Comparison of ENCODE assay signal across 16 cellular contexts in genomic region chr22:39312410-39312809, GRCh38. TPM values are rescaled to one million over a fixed set of nuclear protein-coding genes. Genes with fewer than 3 reads are reported as not detected.
DNase-seq lines count a peak whose midpoint lies in the region; ATAC-seq, FAIRE-seq and TF ChIP-seq lines count a peak whose summit lies in the region.
"Had no signal": no experiment of that assay in that cellular context is flagged by ENCODE, and none has a peak within 500 bp of the region (broad histone marks: within the 10 kb centered on the region; RNA-seq: fewer than 3 reads in every experiment).

No MANE protein-coding gene starts in this region.

- TF ChIP-seq POLR2A in A549 (IDR thresholded peaks at IDR 0.05; ENCODE audit: low read length) (no peak), sigmoid colon (IDR thresholded peaks at IDR 0.05) (no peak)

- H3K9me3 ChIP-seq in A549 = no peaks in the 10 kb centered on the region
- H3K9me3 ChIP-seq in BE2C = no peaks in the 10 kb centered on the region
- no peaks in the 10 kb centered on the region for H3K9me3 ChIP-seq in sigmoid colon
- H3K9me3 ChIP-seq: adrenal gland, colonic mucosa had no signal

- H3K4me2 ChIP-seq in A549 = no peak overlapping the region
- H3K4me2 ChIP-seq: hepatocyte had no signal

- peaks cover 47% of the 10 kb centered on the region for H3K4me1 Mint-ChIP-seq in activated naive CD8-positive, alpha-beta T cell treated with anti-CD3 and anti-CD28 coated beads for 36 hours

- ATAC-seq in A549 = no peak
- ATAC-seq in HG02798 (IDR thresholded peaks at IDR 0.05; ENCODE audit: poor library complexity, unreplicated experiment) = no peak
- ATAC-seq: left ventricle myocardium superior had no signal

- TF ChIP-seq RAD21 in A549 (conservative IDR thresholded peaks at IDR 0.05 in 1 of 2, IDR thresholded peaks at IDR 0.05 in 1 of 2) = no peak
- TF ChIP-seq RAD21 in Ishikawa (IDR thresholded peaks at IDR 0.05; ENCODE audit: low read depth) = no peak

- H3K27ac ChIP-seq in A549 (0 out of 6 replicates have a peak overlapping the region, but pooled peaks of 1 of the 2 experiments have one; percentile 54), C4-2B (peak overlapping the region; percentile 15; the same call in 1 of the 2 replicates), sigmoid colon (no peak overlapping the region)
- H3K27ac ChIP-seq: colonic mucosa, hepatocyte had no signal

- no peak for DNase-seq in A549 (ENCODE audit: low read depth in 1 of 2, low spot score in 1 of 2)
- DNase-seq in activated naive CD8-positive, alpha-beta T cell treated with anti-CD3 and anti-CD28 coated beads for 36 hours = no peak
- DNase-seq in BE2C = no peak
- no peak for DNase-seq in sigmoid colon
- no peak for DNase-seq in NOMO-1 treated with dmso at 0.1 percent for 144 hours (lab: John Stamatoyannopoulos, UW; ENCODE audit: unreplicated experiment)
- DNase-seq: CD4-positive, alpha-beta memory T cell; colonic mucosa; left ventricle myocardium superior; NCI-H1105; NCI-H226; nephron progenitor cell had no signal

- peaks cover 60% of the 10 kb centered on the region for H3K36me3 Mint-ChIP-seq in activated naive CD8-positive, alpha-beta T cell treated with anti-CD3 and anti-CD28 coated beads for 36 hours

- H3K27me3 Mint-ChIP-seq in activated naive CD8-positive, alpha-beta T cell treated with anti-CD3 and anti-CD28 coated beads for 36 hours = peaks cover 14% of the 10 kb centered on the region
- H3K27me3 Mint-ChIP-seq: CD4-positive, alpha-beta memory T cell had no signal

- TF ChIP-seq EP300 in A549 (IDR thresholded peaks at IDR 0.05) (no peak), Ishikawa (IDR thresholded peaks at IDR 0.05; ENCODE audit: borderline replicate concordance) (no peak), sigmoid colon (IDR thresholded peaks at IDR 0.05) (no peak)

- 65% methylated on average over 5 of the region's 5 CpGs for WGBS in A549 (ENCODE audit: missing lambda C conversion rate)
- 77 to 82% methylated on average over 5 of the region's 5 CpGs for WGBS in sigmoid colon, 2 donors

- CTCF ChIA-PET in A549 (lab: Yijun Ruan, JAX) = interaction anchor here (0.7 to 4.6 kb wide), 5 partner anchors 8 to 177 kb away, joined by 3 to 96 read pairs (median 3); no protein-coding TSS in a partner anchor

- no peaks in the 10 kb centered on the region for H3K9me3 Mint-ChIP-seq in activated naive CD8-positive, alpha-beta T cell treated with anti-CD3 and anti-CD28 coated beads for 36 hours
- H3K9me3 Mint-ChIP-seq: CD4-positive, alpha-beta memory T cell; nephron progenitor cell had no signal

- POLR2A ChIA-PET in A549 (lab: Yijun Ruan, JAX) = no interaction called here

- H3K36me3 ChIP-seq in BE2C (peaks cover 84% of the 10 kb centered on the region), sigmoid colon (peaks cover 49 to 61% (median 53%) of the 10 kb centered on the region in 4 donors)

- TF ChIP-seq CTCF in A549 (IDR thresholded peaks at IDR 0.05) (no peak), C4-2B (conservative IDR thresholded peaks at IDR 0.05) (no peak), BE2C (IDR thresholded peaks at IDR 0.05; ENCODE audit: low read depth, low read length) (no peak), sigmoid colon (IDR thresholded peaks at IDR 0.05) (no peak)

- H3K4me3 Mint-ChIP-seq in activated naive CD8-positive, alpha-beta T cell treated with anti-CD3 and anti-CD28 coated beads for 36 hours = peak overlapping the region; percentile 25
- H3K4me3 Mint-ChIP-seq: CD4-positive, alpha-beta memory T cell; nephron progenitor cell had no signal

- no peak overlapping the region for H3K4me3 ChIP-seq in A549
- no peak overlapping the region for H3K4me3 ChIP-seq in BE2C (ENCODE audit: low read depth, low read length)
- H3K4me3 ChIP-seq in sigmoid colon = no peak overlapping the region
- H3K4me3 ChIP-seq: adrenal gland, colonic mucosa, hepatocyte had no signal

- H3K4me1 ChIP-seq in A549 (peaks cover 76% of the 10 kb centered on the region), BE2C (peaks cover 5% of the 10 kb centered on the region), sigmoid colon (peaks cover 0 to 58% (median 45%) of the 10 kb centered on the region in 4 donors)

- FAIRE-seq in A549 (lab: Jason Lieb, UNC) = no peak

- H3K27me3 ChIP-seq in BE2C (no peaks in the 10 kb centered on the region), sigmoid colon (no peaks in the 10 kb centered on the region)
- H3K27me3 ChIP-seq: adrenal gland, colonic mucosa, hepatocyte had no signal

- intact Hi-C loops in sigmoid colon (cut with DNase I) = loop anchor here (5.0 kb wide), 1 partner anchor 70 kb away; the partner anchor contains the start of gene PDGFB

- H3K27ac Mint-ChIP-seq in activated naive CD8-positive, alpha-beta T cell treated with anti-CD3 and anti-CD28 coated beads for 36 hours = peak overlapping the region; percentile 82

TF ChIP-seq in A549, 52 proteins besides CTCF, POLR2A, EP300 and RAD21:
- TF ChIP-seq CHD2 (IDR thresholded peaks at IDR 0.05; ENCODE audit: low read length, partially characterized antibody) = no peak
- TF ChIP-seq ZFP36 (IDR thresholded peaks at IDR 0.05; ENCODE audit: borderline replicate concordance, partially characterized antibody) = no peak
- TF ChIP-seq EHMT2 (IDR thresholded peaks at IDR 0.05; ENCODE audit: low read depth) = no peak
- no peak for TF ChIP-seq ATOH8 (CRISPR knock-in tag; IDR thresholded peaks at IDR 0.05; ENCODE audit: low read depth)
- no peak for TF ChIP-seq ZC3H11A (IDR thresholded peaks at IDR 0.05)
- TF ChIP-seq RARB (CRISPR knock-in tag; IDR thresholded peaks at IDR 0.05) = no peak; the same call in 1 of the 2 replicates
- 0 out of 2 replicates have a peak, but pooled peaks have one; percentile 11 for TF ChIP-seq POLR2AphosphoS2 (conservative IDR thresholded peaks at IDR 0.05; ENCODE audit: low read length)

TF ChIP-seq in Ishikawa, 13 proteins besides CTCF, POLR2A, EP300 and RAD21:
- 0 out of 2 replicates have a peak, but pooled peaks have one; percentile 1 for TF ChIP-seq ZBTB7A (IDR thresholded peaks at IDR 0.05; ENCODE audit: low read depth)
- TF ChIP-seq TCF12 (IDR thresholded peaks at IDR 0.05; ENCODE audit: low read depth) = no peak

RNA-seq across cellular contexts. Expression of gene RPL3, which starts 7.0 kb away (rescaled TPM):
- polyA plus RNA-seq in A549 (2011; rRNA removed) (1,852 and 1,921 TPM in 2 replicates), A549 (2017; fragmentation: RNase III; extraction: RNeasy Plus Mini Kit Qiagen cat#74134 plus additional on column Dnase treatment) (1,908 to 2,151 TPM (median 1,965 TPM) in 3 replicates), sigmoid colon (1,000 to 10,000 TPM; 2,602 to 4,917 (median 3,303) TPM)
- polyA plus RNA-seq in A549 (2012; cell fraction: cytosol; rRNA removed) = 3,052 and 3,485 TPM in 2 replicates
- polyA plus RNA-seq in A549 (2012; cell fraction: nucleus; rRNA removed) = 1,995 and 2,105 TPM in 2 replicates
- 1,682 and 1,944 TPM in 2 replicates for polyA minus RNA-seq in A549 (2011; rRNA and poly(A)+ RNA removed)
- total RNA-seq in activated naive CD8-positive, alpha-beta T cell treated with anti-CD3 and anti-CD28 coated beads for 36 hours = 1,000 to 10,000 TPM; 3,164 to 3,255 TPM
- polyA plus RNA-seq in BE2C (2012; ENCODE audit: insufficient read depth, insufficient read length, low read depth) = 1,250 TPM
- total RNA-seq in sigmoid colon = 1,000 to 10,000 TPM; 1,532 to 2,212 (median 2,076) TPM

RNA-seq across cellular contexts. Expression of gene SYNGR1, which starts 37.4 kb away (rescaled TPM):
- 6.7 and 7.9 TPM in 2 replicates for polyA plus RNA-seq in A549 (2011; rRNA removed)
- 27.4 and 39.6 TPM in 2 replicates for polyA plus RNA-seq in A549 (2012; cell fraction: cytosol; rRNA removed)
- 41.2 and 57.0 TPM in 2 replicates for polyA plus RNA-seq in A549 (2012; cell fraction: nucleus; rRNA removed)
- 10.9 to 14.5 TPM (median 11.7 TPM) in 3 replicates for polyA plus RNA-seq in A549 (2017; fragmentation: RNase III; extraction: RNeasy Plus Mini Kit Qiagen cat#74134 plus additional on column Dnase treatment)
- 2.6 and 5.5 TPM in 2 replicates for polyA minus RNA-seq in A549 (2011; rRNA and poly(A)+ RNA removed)
- 1 to 10 TPM; 7.4 to 9.3 TPM for total RNA-seq in activated naive CD8-positive, alpha-beta T cell treated with anti-CD3 and anti-CD28 coated beads for 36 hours
- 42.1 TPM for polyA plus RNA-seq in BE2C (2012; ENCODE audit: insufficient read depth, insufficient read length, low read depth)
- 10 to 100 TPM; 14.5 to 29.4 (median 20.2) TPM for total RNA-seq in sigmoid colon
- 1 to 10 TPM in 2 of 3 donors, under 1 TPM in 1; 0.69 to 8.4 (median 7.5) TPM for polyA plus RNA-seq in sigmoid colon
- total RNA-seq: CD4-positive, alpha-beta memory T cell had no signal
